Comparison of ENCODE assay signal across 1 cellular context in the genomic region with DNA sequence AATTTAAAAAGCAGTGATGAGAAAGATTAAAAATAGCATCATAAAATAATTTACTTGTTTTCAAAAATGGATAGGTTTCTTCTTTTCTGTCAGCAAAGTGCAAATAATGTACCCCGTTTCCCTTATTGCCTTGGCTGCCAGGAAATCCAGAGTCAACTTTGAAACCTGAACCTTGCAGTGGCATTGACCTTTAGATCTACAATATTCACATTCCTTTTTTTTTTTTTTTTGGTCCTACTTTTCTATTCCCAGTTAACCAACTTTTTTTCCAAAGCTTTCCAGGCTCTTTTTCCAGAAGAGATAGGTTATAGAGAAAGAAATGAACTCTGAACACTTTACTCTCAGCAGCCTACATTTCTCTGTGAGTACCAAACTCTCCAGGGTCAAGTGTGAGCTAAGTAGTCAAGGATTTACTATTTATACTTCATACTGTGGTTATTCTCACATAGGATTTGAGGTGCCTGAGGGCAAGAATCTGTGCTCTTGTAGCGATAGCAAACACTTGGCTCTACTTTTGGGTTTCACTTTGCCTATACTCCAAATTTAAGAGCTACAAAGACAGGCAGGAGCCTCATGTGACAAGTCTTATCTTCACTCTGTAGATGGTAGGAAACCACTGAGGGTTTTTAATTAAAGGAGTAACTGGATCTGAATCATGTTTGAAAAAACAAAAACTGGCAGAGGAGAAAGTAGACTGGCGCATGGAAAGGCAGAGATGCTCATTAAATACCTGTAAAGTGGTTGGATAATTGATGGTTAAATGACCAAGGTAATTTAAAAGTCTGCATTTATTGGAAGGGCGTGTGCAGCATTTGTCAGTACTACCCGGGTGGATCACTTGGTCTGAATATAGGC.
A peak's percentile ranks its signal among the peaks of the same experiment; 100 is the strongest.
TF ChIP-seq lines count a peak whose summit lies in the region.

No MANE protein-coding gene starts in this region.

TF ChIP-seq in liver, 16 proteins besides CTCF, POLR2A, EP300 and RAD21 (continued from another document):
- TF ChIP-seq, protein P1, sequence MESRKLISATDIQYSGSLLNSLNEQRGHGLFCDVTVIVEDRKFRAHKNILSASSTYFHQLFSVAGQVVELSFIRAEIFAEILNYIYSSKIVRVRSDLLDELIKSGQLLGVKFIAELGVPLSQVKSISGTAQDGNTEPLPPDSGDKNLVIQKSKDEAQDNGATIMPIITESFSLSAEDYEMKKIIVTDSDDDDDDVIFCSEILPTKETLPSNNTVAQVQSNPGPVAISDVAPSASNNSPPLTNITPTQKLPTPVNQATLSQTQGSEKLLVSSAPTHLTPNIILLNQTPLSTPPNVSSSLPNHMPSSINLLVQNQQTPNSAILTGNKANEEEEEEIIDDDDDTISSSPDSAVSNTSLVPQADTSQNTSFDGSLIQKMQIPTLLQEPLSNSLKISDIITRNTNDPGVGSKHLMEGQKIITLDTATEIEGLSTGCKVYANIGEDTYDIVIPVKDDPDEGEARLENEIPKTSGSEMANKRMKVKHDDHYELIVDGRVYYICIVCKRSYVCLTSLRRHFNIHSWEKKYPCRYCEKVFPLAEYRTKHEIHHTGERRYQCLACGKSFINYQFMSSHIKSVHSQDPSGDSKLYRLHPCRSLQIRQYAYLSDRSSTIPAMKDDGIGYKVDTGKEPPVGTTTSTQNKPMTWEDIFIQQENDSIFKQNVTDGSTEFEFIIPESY (IDR thresholded peaks at IDR 0.05): peak; percentile 67
- TF ChIP-seq EGR1 (IDR thresholded peaks at IDR 0.05; ENCODE audit: low read depth in 2 of 2) (peak in 1 of 2 donors; percentile 43), HNF4A (conservative IDR thresholded peaks at IDR 0.05) (peak; percentile 91 to 93), GABPA (IDR thresholded peaks at IDR 0.05 in 1 of 2, conservative IDR thresholded peaks at IDR 0.05 in 1 of 2) (no peak), YY1 (IDR thresholded peaks at IDR 0.05) (peak; percentile 37), MAX (IDR thresholded peaks at IDR 0.05) (peak; percentile 57), TAF1 (conservative IDR thresholded peaks at IDR 0.05) (no peak), FOXA1 (IDR thresholded peaks at IDR 0.05) (no peak)
- TF ChIP-seq, protein P2, sequence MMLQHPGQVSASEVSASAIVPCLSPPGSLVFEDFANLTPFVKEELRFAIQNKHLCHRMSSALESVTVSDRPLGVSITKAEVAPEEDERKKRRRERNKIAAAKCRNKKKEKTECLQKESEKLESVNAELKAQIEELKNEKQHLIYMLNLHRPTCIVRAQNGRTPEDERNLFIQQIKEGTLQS (IDR thresholded peaks at IDR 0.05): peak; percentile 20
